ENCODE assay signal across 12 cellular contexts in the genomic region with DNA sequence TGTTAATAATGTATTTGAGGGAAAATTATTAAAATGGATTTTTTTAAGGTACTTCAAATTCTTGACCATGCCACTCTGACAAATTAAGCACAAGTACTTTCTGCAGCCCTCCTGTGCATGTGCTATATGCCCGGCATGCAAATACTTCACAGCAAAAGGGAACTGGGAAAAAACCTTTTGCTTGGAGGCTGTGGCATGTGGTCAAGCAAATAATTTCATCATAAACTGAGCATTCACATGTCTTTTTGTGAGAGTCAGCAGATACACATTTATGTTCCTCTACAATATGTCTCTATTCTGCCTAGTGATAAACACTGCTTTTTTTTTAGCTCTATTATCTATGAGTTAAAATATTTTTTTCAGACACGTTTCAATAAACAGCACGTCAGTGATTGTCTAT. TPM values are rescaled to one million over a fixed set of nuclear protein-coding genes. Genes with fewer than 3 reads are reported as not detected.
A peak's percentile ranks its signal among the peaks of the same experiment; 100 is the strongest.
DNase-seq lines count a peak whose midpoint lies in the region; ATAC-seq and TF ChIP-seq lines count a peak whose summit lies in the region.
"Had no signal": no experiment of that assay in that cellular context is flagged by ENCODE, and none has a peak within 500 bp of the region (broad histone marks: within the 10 kb centered on the region; RNA-seq: fewer than 3 reads in every experiment).

No MANE protein-coding gene starts in this region.

- no peaks in the 10 kb centered on the region for H3K79me2 ChIP-seq in trophoblast cell (ENCODE audit: control insufficient read depth, insufficient read depth, low read length, poor library complexity)

- H3K4me1 ChIP-seq in adipocyte (ENCODE audit: control insufficient read depth, insufficient read depth, low read length): peaks cover 13% of the 10 kb centered on the region
- H3K4me1 ChIP-seq in trophoblast cell (ENCODE audit: control insufficient read depth in 1 of 2, insufficient read depth in 2 of 2, low read length in 2 of 2): no peaks in the 10 kb centered on the region
- H3K4me1 ChIP-seq in A673 (ENCODE audit: insufficient read depth, low read length, poor library complexity, severe bottlenecking): peaks cover 26% of the 10 kb centered on the region
- peaks cover 8 to 15% of the 10 kb centered on the region in 2 donors for H3K4me1 ChIP-seq in neuronal stem cell (ENCODE audit: control insufficient read depth in 2 of 2, insufficient read depth in 1 of 2, low read depth in 1 of 2, low read length in 2 of 2)
- H3K4me1 ChIP-seq in endodermal cell (ENCODE audit: control insufficient read depth, insufficient read depth, low read length): no peaks in the 10 kb centered on the region

- no peak overlapping the region for H3K27ac ChIP-seq in trophoblast cell (ENCODE audit: low read depth, low read length)
- H3K27ac ChIP-seq in A673 (ENCODE audit: low read depth, low read length, poor library complexity, severe bottlenecking): no peak overlapping the region
- no peak overlapping the region for H3K27ac ChIP-seq in neuronal stem cell (replicated peaks; ENCODE audit: low read length)
- H3K27ac ChIP-seq in endodermal cell (ENCODE audit: low read depth, low read length): no peak overlapping the region
- H3K27ac ChIP-seq: epithelial cell of prostate had no signal

- H3K36me3 Mint-ChIP-seq in endodermal cell (ENCODE audit: low read depth): peaks cover 4% of the 10 kb centered on the region

- no peak overlapping the region for H4K12ac ChIP-seq in trophoblast cell (ENCODE audit: low read depth, low read length)

- H3K4me2 ChIP-seq in trophoblast cell (ENCODE audit: low read length): no peak overlapping the region
- H3K4me2 ChIP-seq in neuronal stem cell (ENCODE audit: insufficient read depth, low read length, poor library complexity, severe bottlenecking): no peak overlapping the region

- no peak overlapping the region for H3K27ac Mint-ChIP-seq in endodermal cell

- H3K14ac ChIP-seq in trophoblast cell (ENCODE audit: low read length) (no peak overlapping the region), neuronal stem cell (ENCODE audit: low read length) (no peak overlapping the region)

- no CpG with 5 or more reads among the region's 3 CpGs for WGBS in trophoblast cell (ENCODE audit: extremely low coverage, insufficient coverage, insufficient read length)
- WGBS in neuronal stem cell (ENCODE audit: extremely low coverage in 2 of 2, insufficient read length in 2 of 2, insufficient replicate concordance in 1 of 2), 2 donors: no CpG with 5 or more reads among the region's 3 CpGs
- 83 to 90% methylated on average over 1 of the region's 3 CpGs for WGBS in endodermal cell (ENCODE audit: insufficient coverage in 1 of 2, insufficient read length in 1 of 2), 2 experiments

- H3K27me3 ChIP-seq in adipocyte (replicated peaks; ENCODE audit: control insufficient read depth, insufficient read depth, low read length) (no peaks in the 10 kb centered on the region), trophoblast cell (ENCODE audit: insufficient read depth, low read length) (no peaks in the 10 kb centered on the region), A673 (replicated peaks; ENCODE audit: insufficient read depth, low read depth, low read length, poor library complexity) (no peaks in the 10 kb centered on the region), neuronal stem cell (ENCODE audit: control insufficient read depth in 3 of 3, insufficient read depth in 3 of 3, low read depth in 1 of 3, low read length in 3 of 3) (no peaks in the 10 kb centered on the region), endodermal cell (ENCODE audit: control insufficient read depth, insufficient read depth, low read length, poor library complexity, severe bottlenecking) (no peaks in the 10 kb centered on the region)

- no TSS peak for BruUV-seq in A673 (replicated peaks; lab: Mats Ljungman, UMichigan)

- no peak overlapping the region for H3K4me3 Mint-ChIP-seq in endodermal cell

- H2BK5ac ChIP-seq in trophoblast cell (ENCODE audit: low read depth, low read length, poor library complexity) (no peak overlapping the region), neuronal stem cell (ENCODE audit: low read length) (no peak overlapping the region)

- H2AK5ac ChIP-seq in trophoblast cell (ENCODE audit: low read length) (no peak overlapping the region), neuronal stem cell (ENCODE audit: low read depth, low read length) (no peak overlapping the region)

- TF ChIP-seq CTCF in A673 (conservative IDR thresholded peaks at IDR 0.05; ENCODE audit: low read depth, low read length) (no peak), endodermal cell (conservative IDR thresholded peaks at IDR 0.05) (no peak)

- peaks cover 3% of the 10 kb centered on the region for H3K4me1 Mint-ChIP-seq in endodermal cell

- H3K9ac ChIP-seq in adipocyte (ENCODE audit: low read length) (no peak overlapping the region), trophoblast cell (ENCODE audit: low read length) (no peak overlapping the region), neuronal stem cell (ENCODE audit: low read depth, low read length, poor library complexity) (no peak overlapping the region), endodermal cell (ENCODE audit: extremely low read depth, low read length, poor library complexity, severe bottlenecking) (no peak overlapping the region)

- H3K9me3 Mint-ChIP-seq in endodermal cell: peaks cover 29% of the 10 kb centered on the region

- ATAC-seq in GM19395 (IDR thresholded peaks at IDR 0.05; ENCODE audit: unreplicated experiment): peak; percentile 69
- ATAC-seq in HG03432 (IDR thresholded peaks at IDR 0.05; ENCODE audit: unreplicated experiment): peak; percentile 85

- POLR2A ChIA-PET in A673 (lab: Charles Lee; ENCODE audit: low non-redundant PET): no interaction called here

- H4K8ac ChIP-seq in trophoblast cell (ENCODE audit: low read depth, low read length): no peak overlapping the region
- H4K8ac ChIP-seq in neuronal stem cell (ENCODE audit: low read depth, low read length): no peak overlapping the region

- H3K4me3 ChIP-seq in adipocyte (ENCODE audit: low read length) (no peak overlapping the region), trophoblast cell (ENCODE audit: low read depth, low read length) (no peak overlapping the region), A673 (ENCODE audit: low read depth, low read length, poor library complexity, severe bottlenecking) (no peak overlapping the region), neuronal stem cell (ENCODE audit: low read length in 2 of 2) (no peak overlapping the region), endodermal cell (ENCODE audit: low read length) (no peak overlapping the region)
- H3K4me3 ChIP-seq: thoracic aorta had no signal

- no peak overlapping the region for H2AFZ ChIP-seq in trophoblast cell (ENCODE audit: insufficient read depth, low read length, poor library complexity)
- H2AFZ ChIP-seq in neuronal stem cell (ENCODE audit: low read length): no peak overlapping the region

- H4K91ac ChIP-seq in trophoblast cell (ENCODE audit: low read depth, low read length) (no peak overlapping the region), neuronal stem cell (ENCODE audit: low read depth, low read length, poor library complexity) (no peak overlapping the region)

- DNase-seq in adipocyte (ENCODE audit: low read depth): peak; percentile 25
- peak; percentile 9 to 47 for DNase-seq in trophoblast cell
- DNase-seq in stimulated activated CD4-positive, alpha-beta T cell treated with anti-CD3 and anti-CD28 coated beads, Interleukin-12 subunit alpha, Interleukin-12 subunit beta, amount 100 ng/mL, for 4 hours: no peak
- DNase-seq in A673 (ENCODE audit: low spot score): no peak
- DNase-seq in neuronal stem cell (ENCODE audit: low spot score): no peak
- DNase-seq in endodermal cell: no peak
- DNase-seq: kidney, nucleus accumbens had no signal

- no peaks in the 10 kb centered on the region for H3K36me3 ChIP-seq in adipocyte (ENCODE audit: control insufficient read depth, insufficient read depth, low read length, severe bottlenecking)
- H3K36me3 ChIP-seq in trophoblast cell (ENCODE audit: control insufficient read depth in 1 of 2, insufficient read depth in 2 of 2, low read length in 2 of 2): no peaks in the 10 kb centered on the region
- H3K36me3 ChIP-seq in A673 (ENCODE audit: insufficient read depth, low read length, poor library complexity, severe bottlenecking): no peaks in the 10 kb centered on the region
- no peaks in the 10 kb centered on the region for H3K36me3 ChIP-seq in neuronal stem cell (replicated peaks in 1 of 2; ENCODE audit: control insufficient read depth in 2 of 2, insufficient read depth in 2 of 2, low read length in 2 of 2)
- H3K36me3 ChIP-seq in endodermal cell (ENCODE audit: control insufficient read depth, insufficient read depth, low read length): no peaks in the 10 kb centered on the region
- H3K36me3 ChIP-seq: thoracic aorta had no signal

- no peaks in the 10 kb centered on the region for H3K9me3 ChIP-seq in adipocyte (ENCODE audit: control insufficient read depth, low read length)
- peaks cover 5% of the 10 kb centered on the region for H3K9me3 ChIP-seq in trophoblast cell (ENCODE audit: insufficient read depth, low read depth, low read length)
- peaks cover 4% of the 10 kb centered on the region for H3K9me3 ChIP-seq in A673 (ENCODE audit: low read depth, low read length, poor library complexity, severe bottlenecking)
- peaks cover 5 to 14% of the 10 kb centered on the region in 2 donors for H3K9me3 ChIP-seq in neuronal stem cell (replicated peaks in 1 of 2; ENCODE audit: control insufficient read depth in 2 of 2, insufficient read depth in 1 of 2, low read depth in 1 of 2, low read length in 2 of 2)
- peaks cover 22% of the 10 kb centered on the region for H3K9me3 ChIP-seq in endodermal cell (ENCODE audit: control insufficient read depth, low read length)
- H3K9me3 ChIP-seq: thoracic aorta had no signal

- no peak overlapping the region for H2BK15ac ChIP-seq in neuronal stem cell (ENCODE audit: low read length)

- no peak overlapping the region for H3K18ac ChIP-seq in trophoblast cell (ENCODE audit: low read length)
- H3K18ac ChIP-seq in neuronal stem cell (ENCODE audit: low read length): no peak overlapping the region

- no peaks in the 10 kb centered on the region for H3K27me3 Mint-ChIP-seq in endodermal cell (ENCODE audit: insufficient read depth)

- H2BK120ac ChIP-seq in trophoblast cell (ENCODE audit: insufficient read depth, low read length, poor library complexity) (no peak overlapping the region), neuronal stem cell (ENCODE audit: low read depth, low read length) (no peak overlapping the region)

- CTCF ChIA-PET in A673 (lab: Charles Lee): no interaction called here

- H3K79me1 ChIP-seq in trophoblast cell (ENCODE audit: low read length): no peaks in the 10 kb centered on the region
- H3K79me1 ChIP-seq in neuronal stem cell (ENCODE audit: low read depth, low read length): no peaks in the 10 kb centered on the region

- no peak overlapping the region for H3K4ac ChIP-seq in trophoblast cell (ENCODE audit: low read depth, low read length)
- H3K4ac ChIP-seq in neuronal stem cell (ENCODE audit: low read length): no peak overlapping the region

- H3K23ac ChIP-seq in trophoblast cell (ENCODE audit: low read length): no peak overlapping the region
- no peak overlapping the region for H3K23ac ChIP-seq in neuronal stem cell (ENCODE audit: low read depth, low read length, poor library complexity)

- no peak overlapping the region for H2BK12ac ChIP-seq in trophoblast cell (ENCODE audit: low read length)
- no peak overlapping the region for H2BK12ac ChIP-seq in neuronal stem cell (ENCODE audit: low read length)

- intact Hi-C loops in A673 (cut with micrococcal nuclease; ENCODE audit: unreplicated experiment): no loop called here

RNA-seq across cellular contexts. Expression of a gene that starts 53.7 kb away (rescaled TPM):
- polyA plus RNA-seq in trophoblast cell (2013): 4.9 and 5.3 TPM in 2 replicates
- total RNA-seq in A673 (2021) (22.8 and 26.9 TPM in 2 replicates), endodermal cell (10 to 100 TPM; 43.5 to 72.8 TPM)
- polyA plus RNA-seq in neuronal stem cell (2013, experiment 1 of 2): 20.7 TPM
- 21.0 TPM for polyA plus RNA-seq in neuronal stem cell (2013, experiment 2 of 2)
- polyA plus RNA-seq in endodermal cell (2013, experiment 1 of 2): 36.0 TPM
- polyA plus RNA-seq in endodermal cell (2013, experiment 2 of 2): 34.7 TPM

Comparison
In these comparisons a context has a peak if more than half of its experiments do, and no peak if none do; other contexts are left out.
1. DNase-seq: peak in adipocyte (single experiment) and trophoblast cell (2 of 2); none in stimulated activated CD4-positive, alpha-beta T cell treated with anti-CD3 and anti-CD28 coated beads, Interleukin-12 subunit alpha, Interleukin-12 subunit beta, amount 100 ng/mL, for 4 hours (single experiment), A673 (single experiment), neuronal stem cell (single experiment) and endodermal cell (single experiment).